Comparison of ENCODE assay signal across 9 cellular contexts in genomic region chr2:219124379-219125110, GRCh38. TPM values are rescaled to one million over a fixed set of nuclear protein-coding genes. Genes with fewer than 3 reads are reported as not detected.
DNase-seq lines count a peak whose midpoint lies in the region; ATAC-seq and TF ChIP-seq lines count a peak whose summit lies in the region.
"Had no signal": no experiment of that assay in that cellular context is flagged by ENCODE, and none has a peak within 500 bp of the region (broad histone marks: within the 10 kb centered on the region; RNA-seq: fewer than 3 reads in every experiment).

No MANE protein-coding gene starts in this region.

- no peak overlapping the region for H2AK5ac ChIP-seq in mesenchymal stem cell (ENCODE audit: low read length, severe bottlenecking)

- no peaks in the 10 kb centered on the region for H3K9me3 ChIP-seq in adrenal gland (replicated peaks in 1 of 3)
- no peaks in the 10 kb centered on the region for H3K9me3 ChIP-seq in mesenchymal stem cell (ENCODE audit: control insufficient read depth, low read length)

- no peak overlapping the region for H3K23ac ChIP-seq in mesenchymal stem cell (ENCODE audit: low read length in 2 of 2)

- H4K8ac ChIP-seq in mesenchymal stem cell (ENCODE audit: low read length): peak overlapping the region; percentile 20

- peak overlapping the region in 1 of 2 experiments; percentile 14 for H3K18ac ChIP-seq in mesenchymal stem cell (ENCODE audit: low read depth in 1 of 2, low read length in 2 of 2)

- TF ChIP-seq POLR2A in adrenal gland (IDR thresholded peaks at IDR 0.05) (no peak), lower leg skin (IDR thresholded peaks at IDR 0.05) (no peak)

- H3K14ac ChIP-seq in mesenchymal stem cell (ENCODE audit: low read length in 2 of 2): no peak overlapping the region

- no peak overlapping the region for H2BK5ac ChIP-seq in mesenchymal stem cell (ENCODE audit: low read depth, low read length, poor library complexity, severe bottlenecking)

- H4K91ac ChIP-seq in mesenchymal stem cell (ENCODE audit: low read length): peak overlapping the region; percentile 74

- no peak for ATAC-seq in left lobe of liver
- no peak for ATAC-seq in HG03521 (IDR thresholded peaks at IDR 0.05; ENCODE audit: unreplicated experiment)

- no peak overlapping the region for H3K4ac ChIP-seq in mesenchymal stem cell (ENCODE audit: low read depth in 1 of 2, low read length in 2 of 2)

- peak overlapping the region in 1 of 2 experiments; percentile 11 for H2BK12ac ChIP-seq in mesenchymal stem cell (ENCODE audit: low read length in 2 of 2)

- H3K9ac ChIP-seq in mesenchymal stem cell (ENCODE audit: low read length): no peak overlapping the region

- H3K4me2 ChIP-seq in mesenchymal stem cell (ENCODE audit: low read length, poor library complexity, severe bottlenecking): no peak overlapping the region

- DNase-seq in stimulated activated CD4-positive, alpha-beta T cell treated with anti-CD3 and anti-CD28 coated beads, Interleukin-4, amount 100 ng/mL, for 24 hours: peak; percentile 4
- no peak for DNase-seq in stimulated activated CD4-positive, alpha-beta T cell treated with anti-CD3 and anti-CD28 coated beads, Interleukin-12 subunit alpha, Interleukin-12 subunit beta, amount 100 ng/mL, for 4 hours
- DNase-seq in adrenal gland (peak; percentile 24 to 57 (median 35)), mesenchymal stem cell (peak; percentile 19), lower leg skin (ENCODE audit: low spot score in 2 of 2) (no peak), left lobe of liver (ENCODE audit: low spot score) (no peak), GM19238 (ENCODE audit: insufficient read length, low spot score) (no peak)
- DNase-seq: DMS 273 treated with DMSO at 0.1 percent for 48 hours had no signal

- H3K79me1 ChIP-seq in mesenchymal stem cell (replicated peaks; ENCODE audit: low read length, poor library complexity, severe bottlenecking): peaks cover 3% of the 10 kb centered on the region

- H3K4me1 ChIP-seq in adrenal gland (replicated peaks in 1 of 2) (peaks cover 15 to 38% of the 10 kb centered on the region in 2 donors), mesenchymal stem cell (ENCODE audit: control insufficient read depth, insufficient read depth, low read depth, low read length) (peaks cover 11% of the 10 kb centered on the region)

- peak overlapping the region; percentile 73 to 93 (median 81) for H3K27ac ChIP-seq in adrenal gland
- H3K27ac ChIP-seq in mesenchymal stem cell (ENCODE audit: low read length, poor library complexity, severe bottlenecking): no peak overlapping the region

- H3K4me3 ChIP-seq in adrenal gland (no peak overlapping the region), mesenchymal stem cell (ENCODE audit: insufficient read depth in 1 of 2, low read depth in 1 of 2, low read length in 2 of 2) (no peak overlapping the region), lower leg skin (ENCODE audit: low read depth, poor library complexity, severe bottlenecking) (no peak overlapping the region)

- no peaks in the 10 kb centered on the region for H3K27me3 ChIP-seq in adrenal gland
- no peaks in the 10 kb centered on the region for H3K27me3 ChIP-seq in mesenchymal stem cell (ENCODE audit: control insufficient read depth in 1 of 2, insufficient read depth in 1 of 2, low read length in 2 of 2)

- intact Hi-C loops in adrenal gland (cut with DNase I): no loop called here
- intact Hi-C loops in lower leg skin (cut with DNase I; ENCODE audit: low total_unique reads): no loop called here

- no peak overlapping the region for H2BK15ac ChIP-seq in mesenchymal stem cell (ENCODE audit: low read depth, poor library complexity, severe bottlenecking)

- TF ChIP-seq CTCF in adrenal gland (IDR thresholded peaks at IDR 0.05): no peak
- TF ChIP-seq CTCF in lower leg skin (IDR thresholded peaks at IDR 0.05): no peak

- H3K36me3 ChIP-seq in adrenal gland (replicated peaks in 1 of 2) (no peaks in the 10 kb centered on the region), mesenchymal stem cell (ENCODE audit: control insufficient read depth in 1 of 2, insufficient read depth in 2 of 2, low read depth in 1 of 2, low read length in 2 of 2) (no peaks in the 10 kb centered on the region)

- WGBS in adrenal gland, 4 donors: 69 to 76% (median 74%) methylated on average over 4 of the region's 4 CpGs
- 86% methylated on average over 3 of the region's 4 CpGs for WGBS in mesenchymal stem cell
- 78 to 80% methylated on average over 4 of the region's 4 CpGs for WGBS in lower leg skin, 2 donors

- H2AFZ ChIP-seq in mesenchymal stem cell (ENCODE audit: low read depth, low read length): no peak overlapping the region

- no peak overlapping the region for H2BK120ac ChIP-seq in mesenchymal stem cell (ENCODE audit: low read depth, low read length)

RNA-seq across cellular contexts. Expression of gene NHEJ1, which starts 36.1 kb away (rescaled TPM):
- total RNA-seq in adrenal gland (10 to 100 TPM; 11.9 to 22.9 (median 18.2) TPM), lower leg skin (10 to 100 TPM; 13.2 to 20.9 (median 18.4) TPM), left lobe of liver (7.8 TPM)
- polyA plus RNA-seq in adrenal gland: 10 to 100 TPM in 1 of 3 donors, 1 to 10 TPM in 2; 5.7 to 26.0 (median 7.1) TPM
- polyA plus RNA-seq in mesenchymal stem cell (2013, experiment 1 of 2): 11.8 TPM
- 11.1 TPM for polyA plus RNA-seq in mesenchymal stem cell (2013, experiment 2 of 2)

RNA-seq across cellular contexts. Expression of gene SLC23A3, which starts 45.3 kb away (rescaled TPM):
- total RNA-seq in adrenal gland (1 to 10 TPM in 2 of 8 donors, under 1 TPM in 4, not detected in 2; 0.14 to 2.9 (median 0.70) TPM), lower leg skin (1 to 10 TPM in 2 of 4 donors, under 1 TPM in 2; 0.10 to 4.4 (median 1.0) TPM), left lobe of liver (2.8 TPM)
- polyA plus RNA-seq in adrenal gland: 1 to 10 TPM in 1 of 3 donors, under 1 TPM in 2; 0.11 to 4.3 (median 0.84) TPM
- polyA plus RNA-seq in mesenchymal stem cell (2013, experiment 1 of 2): 0.25 TPM
- 0.25 TPM for polyA plus RNA-seq in mesenchymal stem cell (2013, experiment 2 of 2)

RNA-seq across cellular contexts. Expression of gene CNPPD1, which starts 52.2 kb away (rescaled TPM):
- total RNA-seq in adrenal gland (100 to 1,000 TPM in 6 of 8 donors, 10 to 100 TPM in 2; 89.7 to 137 (median 111) TPM), lower leg skin (10 to 100 TPM; 48.0 to 76.7 (median 66.9) TPM), left lobe of liver (31.2 TPM)
- polyA plus RNA-seq in adrenal gland: 10 to 100 TPM; 46.9 to 62.7 (median 61.0) TPM
- polyA plus RNA-seq in mesenchymal stem cell (2013, experiment 1 of 2): 23.5 TPM
- polyA plus RNA-seq in mesenchymal stem cell (2013, experiment 2 of 2): 22.7 TPM

RNA-seq across cellular contexts. Expression of gene RETREG2, which starts 53.5 kb away (rescaled TPM):
- total RNA-seq in adrenal gland (100 to 1,000 TPM in 5 of 8 donors, 10 to 100 TPM in 3; 69.8 to 159 (median 117) TPM), lower leg skin (100 to 1,000 TPM in 2 of 4 donors, 10 to 100 TPM in 2; 88.7 to 110 (median 98.3) TPM), left lobe of liver (54.8 TPM)
- 10 to 100 TPM; 30.1 to 63.3 (median 47.6) TPM for polyA plus RNA-seq in adrenal gland
- 46.4 TPM for polyA plus RNA-seq in mesenchymal stem cell (2013, experiment 1 of 2)
- polyA plus RNA-seq in mesenchymal stem cell (2013, experiment 2 of 2): 44.6 TPM

Comparison
In these comparisons a context has a peak if more than half of its experiments do, and no peak if none do; other contexts are left out.
1. DNase-seq: peak in stimulated activated CD4-positive, alpha-beta T cell treated with anti-CD3 and anti-CD28 coated beads, Interleukin-4, amount 100 ng/mL, for 24 hours (single experiment), adrenal gland (7 of 7) and mesenchymal stem cell (single experiment); none in stimulated activated CD4-positive, alpha-beta T cell treated with anti-CD3 and anti-CD28 coated beads, Interleukin-12 subunit alpha, Interleukin-12 subunit beta, amount 100 ng/mL, for 4 hours (single experiment), lower leg skin (0 of 2), left lobe of liver (single experiment) and GM19238 (single experiment).